ENCODE assay signal across 21 cellular contexts in genomic region chrX:137549073-137549472, GRCh38. TPM values are rescaled to one million over a fixed set of nuclear protein-coding genes. Genes with fewer than 3 reads are reported as not detected.
DNase-seq lines count a peak whose midpoint lies in the region; ATAC-seq, FAIRE-seq and TF ChIP-seq lines count a peak whose summit lies in the region.
"Had no signal": no experiment of that assay in that cellular context is flagged by ENCODE, and none has a peak within 500 bp of the region (broad histone marks: within the 10 kb centered on the region; RNA-seq: fewer than 3 reads in every experiment).

No MANE protein-coding gene starts in this region.

- DNase-seq in GM23338 (ENCODE audit: low spot score) (peak; percentile 40), NT2/D1 (ENCODE audit: low read depth, low spot score) (no peak), neural progenitor cell (ENCODE audit: low spot score) (peak; percentile 46), NCI-H524 (lab: John Stamatoyannopoulos, UW) (no peak), GM12891 (ENCODE audit: insufficient read length, low spot score) (no peak)
- DNase-seq: Calu3; CD4-positive, alpha-beta memory T cell; EL; NCI-H1105 treated with DMSO at 0.1 percent for 48 hours; NCI-H1694 treated with DMSO at 0.1 percent for 48 hours; NCI-H748 treated with DMSO at 0.1 percent for 48 hours; SHP77 had no signal

- H3K36me3 Mint-ChIP-seq in GM23338 (ENCODE audit: low read depth) (no peaks in the 10 kb centered on the region), neural progenitor cell (peaks cover 13% of the 10 kb centered on the region)
- H3K36me3 Mint-ChIP-seq: CD4-positive, alpha-beta memory T cell had no signal

- no peaks in the 10 kb centered on the region for H3K79me2 ChIP-seq in GM23338 (replicated peaks; ENCODE audit: insufficient read depth)
- no peaks in the 10 kb centered on the region for H3K79me2 ChIP-seq in neural progenitor cell (ENCODE audit: low read depth)

- peak; percentile 12 for ATAC-seq in GM23338
- no peak for ATAC-seq in GM21528 (IDR thresholded peaks at IDR 0.05; ENCODE audit: low FRiP score, unreplicated experiment)
- ATAC-seq: A549, K562 had no signal

- no peaks in the 10 kb centered on the region for H4K20me1 ChIP-seq in GM23338 (replicated peaks; ENCODE audit: insufficient read depth)
- H4K20me1 ChIP-seq in neural progenitor cell (ENCODE audit: low read depth) = no peaks in the 10 kb centered on the region

- no peak overlapping the region for H3K27ac ChIP-seq in GM23338 (ENCODE audit: low read depth)
- H3K27ac ChIP-seq in neural progenitor cell = no peak overlapping the region
- H3K27ac ChIP-seq: A549, SK-N-MC had no signal

- H3K9me2 ChIP-seq in GM23338 (ENCODE audit: insufficient read depth) = no peaks in the 10 kb centered on the region

- no peak for TF ChIP-seq POLR2A in GM12891 (IDR thresholded peaks at IDR 0.05; ENCODE audit: low read depth, low read length)

- H3K4me1 ChIP-seq in GM23338 (ENCODE audit: insufficient read depth) (peaks cover 7% of the 10 kb centered on the region), NT2/D1 (ENCODE audit: insufficient read depth, insufficient read length) (no peaks in the 10 kb centered on the region), iPS-15b (ENCODE audit: control insufficient read depth, insufficient read depth, low read length) (peaks cover 17% of the 10 kb centered on the region), neural progenitor cell (peaks cover 11% of the 10 kb centered on the region)
- H3K4me1 ChIP-seq: A549 had no signal

- peak overlapping the region; percentile 64 for H3K9ac ChIP-seq in NT2/D1 (ENCODE audit: insufficient read length, low read depth)
- H3K9ac ChIP-seq in iPS-15b (ENCODE audit: low read depth, low read length) = no peak overlapping the region
- no peak overlapping the region for H3K9ac ChIP-seq in neural progenitor cell

- peak overlapping the region; percentile 58 for H3K4me3 ChIP-seq in GM23338
- H3K4me3 ChIP-seq in NT2/D1 (ENCODE audit: insufficient read length, low read depth) = peak overlapping the region; percentile 32
- peak overlapping the region; percentile 66 for H3K4me3 ChIP-seq in iPS-15b (ENCODE audit: low read depth, low read length)
- H3K4me3 ChIP-seq in neural progenitor cell = peak overlapping the region; percentile 13
- H3K4me3 ChIP-seq: A549, K562, SK-N-MC had no signal

- H3K4me2 ChIP-seq in GM23338 (peak overlapping the region; percentile 86), neural progenitor cell (peak overlapping the region; percentile 74)
- H3K4me2 ChIP-seq: A549 had no signal

- no peak overlapping the region for H2AFZ ChIP-seq in GM23338
- no peak overlapping the region for H2AFZ ChIP-seq in neural progenitor cell (replicated peaks)

- peak overlapping the region; percentile 70 for H3K4me3 Mint-ChIP-seq in GM23338
- peak overlapping the region; percentile 74 for H3K4me3 Mint-ChIP-seq in neural progenitor cell

- no peaks in the 10 kb centered on the region for H3K9me3 Mint-ChIP-seq in GM23338
- H3K9me3 Mint-ChIP-seq in neural progenitor cell = peaks cover 5% of the 10 kb centered on the region

- H3K27ac Mint-ChIP-seq in GM23338 (no peak overlapping the region), neural progenitor cell (peak overlapping the region; percentile 78)

- H3K9me3 ChIP-seq in NT2/D1 (ENCODE audit: insufficient read depth, low read length) (no peaks in the 10 kb centered on the region), iPS-15b (ENCODE audit: control insufficient read depth, insufficient read depth, low read length) (no peaks in the 10 kb centered on the region), neural progenitor cell (ENCODE audit: low read depth) (no peaks in the 10 kb centered on the region)
- H3K9me3 ChIP-seq: A549 had no signal

- H3K36me3 ChIP-seq in GM23338 (ENCODE audit: insufficient read depth) = no peaks in the 10 kb centered on the region
- H3K36me3 ChIP-seq in NT2/D1 (ENCODE audit: insufficient read depth, insufficient read length, low read length) = no peaks in the 10 kb centered on the region
- H3K36me3 ChIP-seq in iPS-15b (ENCODE audit: control insufficient read depth, insufficient read depth, low read length) = no peaks in the 10 kb centered on the region
- H3K36me3 ChIP-seq in neural progenitor cell = no peaks in the 10 kb centered on the region

- H3K27me3 Mint-ChIP-seq in GM23338 (ENCODE audit: insufficient read depth, low read depth, poor library complexity) (peaks cover 54% of the 10 kb centered on the region), neural progenitor cell (ENCODE audit: insufficient read depth, low read depth) (peaks cover 16% of the 10 kb centered on the region)

- H3K27me3 ChIP-seq in GM23338 (ENCODE audit: insufficient read depth) = peaks cover 61% of the 10 kb centered on the region
- peaks cover 22% of the 10 kb centered on the region for H3K27me3 ChIP-seq in NT2/D1 (ENCODE audit: insufficient read depth, insufficient read length)
- peaks cover 58% of the 10 kb centered on the region for H3K27me3 ChIP-seq in iPS-15b (ENCODE audit: control insufficient read depth, insufficient read depth, low read length)
- peaks cover 74% of the 10 kb centered on the region for H3K27me3 ChIP-seq in neural progenitor cell

- H3K4me1 Mint-ChIP-seq in GM23338 (peaks cover 30% of the 10 kb centered on the region), neural progenitor cell (peaks cover 28% of the 10 kb centered on the region)

- TF ChIP-seq CTCF in GM23338 (conservative IDR thresholded peaks at IDR 0.05; ENCODE audit: low read depth in 2 of 2) (no peak), neural progenitor cell (IDR thresholded peaks at IDR 0.05) (no peak)

- H3F3A ChIP-seq in GM23338 (replicated peaks; ENCODE audit: low read depth) (no peaks in the 10 kb centered on the region), neural progenitor cell (ENCODE audit: low read depth) (peaks cover 27% of the 10 kb centered on the region)

- FAIRE-seq in GM12891 (lab: Jason Lieb, UNC) = no peak
- FAIRE-seq: A549, H54, HTR-8/SVneo, K562 had no signal

TF ChIP-seq in GM23338, 12 proteins besides CTCF, POLR2A, EP300 and RAD21 (continues in another document):
- TF ChIP-seq REST (IDR thresholded peaks at IDR 0.05; ENCODE audit: unreplicated experiment) (no peak), ZNF114 (CRISPR knock-in tag; IDR thresholded peaks at IDR 0.05) (no peak)

TF ChIP-seq in GM12891, 5 proteins besides CTCF, POLR2A, EP300 and RAD21:
- no peak for TF ChIP-seq PAX5 (IDR thresholded peaks at IDR 0.05; ENCODE audit: insufficient read depth, low read length, severe bottlenecking)
- no peak for TF ChIP-seq SPI1 (IDR thresholded peaks at IDR 0.05; ENCODE audit: low read depth, low read length)
- no peak for TF ChIP-seq TAF1 (IDR thresholded peaks at IDR 0.05; ENCODE audit: low read depth, low read length)
- no peak for TF ChIP-seq POLR2AphosphoS5 (IDR thresholded peaks at IDR 0.05; ENCODE audit: low read depth, low read length)
- TF ChIP-seq POU2F2 (IDR thresholded peaks at IDR 0.05; ENCODE audit: low read depth, low read length) = no peak

RNA-seq across cellular contexts. Expression of gene ZIC3, which starts 16.9 kb away (rescaled TPM):
- total RNA-seq in GM23338 (2014; rRNA removed; shearing (Covaris generic)) = 72.9 and 84.4 TPM in 2 replicates
- polyA plus RNA-seq in GM23338 (2016; fragmentation: Nextera tagmentation; extraction: Ambion mirVana) = 29.9 and 30.8 TPM in 2 replicates
- total RNA-seq in neural progenitor cell (ENCODE audit: low replicate concordance) = 2.6 and 3.4 TPM in 2 replicates
- not detected for polyA plus RNA-seq in GM12891 (2012; ENCODE audit: low read depth, missing spikeins)
- total RNA-seq: Calu3; CD4-positive, alpha-beta memory T cell; K562; RPMI7951 had no signal
- polyA plus RNA-seq: A549; BJ; CD4-positive, alpha-beta memory T cell; K562 had no signal

Comparison
In these comparisons a context has a peak if more than half of its experiments do, and no peak if none do; other contexts are left out.
1. DNase-seq: peak in GM23338 (single experiment) and neural progenitor cell (single experiment); none in NT2/D1 (single experiment), NCI-H524 (0 of 2) and GM12891 (single experiment).
2. H3K4me3 ChIP-seq: peak in every context shown above with its lines; median percentile 66 in iPS-15b; 58 in GM23338; 32 in NT2/D1; 13 in neural progenitor cell.
3. RNA of gene ZIC3, which starts 16.9 kb away (total RNA-seq): 72.9 to 84.4 TPM in GM23338; 2.6 to 3.4 TPM in neural progenitor cell; every median in the first group is over 10 times any median in the second.